28 cellular contexts compared by ENCODE assay signal in genomic region chr3:17771177-17772048, GRCh38. TPM values are rescaled to one million over a fixed set of nuclear protein-coding genes. Genes with fewer than 3 reads are reported as not detected.
DNase-seq lines count a peak whose midpoint lies in the region; ATAC-seq, FAIRE-seq and TF ChIP-seq lines count a peak whose summit lies in the region.
"Had no signal": no experiment of that assay in that cellular context is flagged by ENCODE, and none has a peak within 500 bp of the region (broad histone marks: within the 10 kb centered on the region; RNA-seq: fewer than 3 reads in every experiment).

No MANE protein-coding gene starts in this region.

- H3K4me2 ChIP-seq in K562 (ENCODE audit: insufficient read depth, low read length) (peak overlapping the region; percentile 42), mesenchymal stem cell (ENCODE audit: low read length, poor library complexity, severe bottlenecking) (no peak overlapping the region)

- FAIRE-seq in GM18507 (lab: Jason Lieb, UNC) (peak; percentile 48), K562 (lab: Jason Lieb, UNC) (peak; percentile 82)
- FAIRE-seq: G401.6, H54, pancreas had no signal

- H3K79me1 ChIP-seq in mesenchymal stem cell (replicated peaks; ENCODE audit: low read length, poor library complexity, severe bottlenecking) = no peaks in the 10 kb centered on the region

- H3K18ac ChIP-seq in mesenchymal stem cell (ENCODE audit: low read depth in 1 of 2, low read length in 2 of 2) = no peak overlapping the region

- peak overlapping the region; percentile 46 for H3K27ac ChIP-seq in K562 (ENCODE audit: extremely low read depth, low read depth, low read length)
- H3K27ac ChIP-seq in mesenchymal stem cell (ENCODE audit: low read length, poor library complexity, severe bottlenecking) = no peak overlapping the region
- no peak overlapping the region for H3K27ac ChIP-seq in testis
- H3K27ac ChIP-seq: pancreas, right atrium auricular region, tibial nerve had no signal

- TF ChIP-seq RAD21 in K562 (CRISPR knock-in tag; conservative IDR thresholded peaks at IDR 0.05 in 1 of 2, IDR thresholded peaks at IDR 0.05 in 1 of 2) = 0 out of 4 replicates have a peak, but pooled peaks have one; percentile 8 to 13

- no TSS peak for BruUV-seq in K562 (replicated peaks; lab: Mats Ljungman, UMichigan)

- no peak overlapping the region for H2BK15ac ChIP-seq in mesenchymal stem cell (ENCODE audit: low read depth, poor library complexity, severe bottlenecking)

- H2AFZ ChIP-seq in K562 (ENCODE audit: low read depth, low read length) = peak overlapping the region; percentile 21
- no peak overlapping the region for H2AFZ ChIP-seq in mesenchymal stem cell (ENCODE audit: low read depth, low read length)

- peaks cover 2% of the 10 kb centered on the region; the same call in 1 of the 2 replicates for H3K9me3 ChIP-seq in K562 (replicated peaks; ENCODE audit: control insufficient read depth, insufficient read depth, low read depth, low read length)
- no peaks in the 10 kb centered on the region for H3K9me3 ChIP-seq in mesenchymal stem cell (ENCODE audit: control insufficient read depth, low read length)
- H3K9me3 ChIP-seq in testis = no peaks in the 10 kb centered on the region
- H3K9me3 ChIP-seq: pancreas, right atrium auricular region had no signal

- H4K8ac ChIP-seq in mesenchymal stem cell (ENCODE audit: low read length) = no peak overlapping the region

- no peak overlapping the region for H2AK5ac ChIP-seq in mesenchymal stem cell (ENCODE audit: low read length, severe bottlenecking)

- CTCF ChIA-PET in K562 (lab: Yijun Ruan, JAX; ENCODE audit: low intra/inter-chr PET ratio) = no interaction called here

- H3K9ac ChIP-seq in K562 (ENCODE audit: insufficient read depth in 1 of 2, low read depth in 2 of 2, low read length in 2 of 2) (no peak overlapping the region), mesenchymal stem cell (ENCODE audit: low read length) (no peak overlapping the region)

- H3K23ac ChIP-seq in mesenchymal stem cell (ENCODE audit: low read length in 2 of 2) = no peak overlapping the region

- ATAC-seq in K562 = peak; percentile 94
- ATAC-seq: CD8-positive, alpha-beta T cell; natural killer cell; pancreas; Right ventricle myocardium inferior; stimulated activated naive CD8-positive, alpha-beta T cell treated with anti-CD3 and anti-CD28 coated beads, Interleukin-15, amount 100 ng/mL, for 72 hours had no signal

- POLR2A ChIA-PET in K562 (lab: Yijun Ruan, JAX) = no interaction called here

- TF ChIP-seq POLR2A in K562 (conservative IDR thresholded peaks at IDR 0.05) = no peak
- TF ChIP-seq POLR2A in testis (IDR thresholded peaks at IDR 0.05) = no peak

- in situ Hi-C loops in K562 (cut with MboI) = no loop called here

- DNase-seq in GM18507 (ENCODE audit: extremely low spot score, insufficient read length, low read depth) (no peak), NCI-H460 (ENCODE audit: extremely low read depth, low read depth) (peak; percentile 33), K562 (ENCODE audit: extremely low read depth in 1 of 4, low spot score in 3 of 4) (peak; percentile 45 to 89 (median 70)), mesenchymal stem cell (peak; percentile 7), testis (no peak), NCI-H2171 treated with DMSO at 0.1 percent for 48 hours (lab: John Stamatoyannopoulos, UW) (no peak), kidney tubule cell (ENCODE audit: low spot score) (no peak), DMS79 (lab: John Stamatoyannopoulos, UW) (no peak)
- DNase-seq: activated CD4-positive, alpha-beta memory T cell treated with anti-CD3 and anti-CD28 coated beads, Interleukin-2, amount 10 ng/mL, durations not matched to agents 7 days and 5 days; activated CD4-positive, CD25-positive, alpha-beta regulatory T cell; activated effector memory CD4-positive, alpha-beta T cell treated with Interleukin-2 at 50 U/mL for 16 hours; activated naive CD8-positive, alpha-beta T cell treated with anti-CD3 and anti-CD28 coated beads, Interleukin-2, amount 10 ng/mL, durations not matched to agents 7 days and 5 days; CD8-positive, alpha-beta T cell; DMS 273 treated with DMSO at 0.1 percent for 48 hours; islet precursor cell; natural killer cell; NCI-H1417; NCI-H2081; NCI-H345; NCI-H82; pancreas; stimulated activated CD4-positive, alpha-beta T cell treated with anti-CD3 and anti-CD28 coated beads, Interleukin-12 subunit alpha, Interleukin-12 subunit beta, amount 100 ng/mL, for 4 hours; stimulated activated naive CD8-positive, alpha-beta T cell treated with anti-CD3 and anti-CD28 coated beads, Interleukin-15, amount 100 ng/mL, for 72 hours had no signal

- H3K14ac ChIP-seq in mesenchymal stem cell (ENCODE audit: low read length in 2 of 2) = no peak overlapping the region

- H3K4me3 ChIP-seq in K562 (no peak overlapping the region), mesenchymal stem cell (ENCODE audit: insufficient read depth in 1 of 2, low read depth in 1 of 2, low read length in 2 of 2) (no peak overlapping the region), testis (no peak overlapping the region)
- H3K4me3 ChIP-seq: pancreas, right atrium auricular region, tibial nerve had no signal

- peak; percentile 84 for TF ChIP-seq EP300 in K562 (IDR thresholded peaks at IDR 0.05; ENCODE audit: low read length)

- no peak overlapping the region for H2BK12ac ChIP-seq in mesenchymal stem cell (ENCODE audit: low read length in 2 of 2)

- H3K36me3 ChIP-seq in K562 (ENCODE audit: control insufficient read depth, insufficient read depth, low read length) (no peaks in the 10 kb centered on the region), mesenchymal stem cell (ENCODE audit: control insufficient read depth in 1 of 2, insufficient read depth in 2 of 2, low read depth in 1 of 2, low read length in 2 of 2) (no peaks in the 10 kb centered on the region), testis (ENCODE audit: low read depth, missing control alignments) (no peaks in the 10 kb centered on the region)
- H3K36me3 ChIP-seq: pancreas, right atrium auricular region, tibial nerve had no signal

- H2BK120ac ChIP-seq in mesenchymal stem cell (ENCODE audit: low read depth, low read length) = no peak overlapping the region

- H2BK5ac ChIP-seq in mesenchymal stem cell (ENCODE audit: low read depth, low read length, poor library complexity, severe bottlenecking) = no peak overlapping the region

- H3K79me2 ChIP-seq in K562 (ENCODE audit: control insufficient read depth, insufficient read depth, low read length) = no peaks in the 10 kb centered on the region

- H3K9me1 ChIP-seq in K562 (ENCODE audit: control insufficient read depth, insufficient read depth, low read length) = no peaks in the 10 kb centered on the region

- no peak overlapping the region for H4K91ac ChIP-seq in mesenchymal stem cell (ENCODE audit: low read length)

- intact Hi-C loops in K562 (cut with micrococcal nuclease) = loop anchor here (2.0 kb wide), 1 partner anchor 29 kb away; the partner anchor contains the start of gene TBC1D5
- intact Hi-C loops in testis (cut with DNase I; ENCODE audit: low total_unique reads) = no loop called here

- WGBS in K562 (ENCODE audit: insufficient coverage, low coverage, missing lambda C conversion rate) = 10% methylated on average over 2 of the region's 2 CpGs
- WGBS in mesenchymal stem cell = no CpG with 5 or more reads among the region's 2 CpGs
- WGBS in testis, 2 donors = 79 to 85% methylated on average over 2 of the region's 2 CpGs

- no peak overlapping the region for H3K4ac ChIP-seq in mesenchymal stem cell (ENCODE audit: low read depth in 1 of 2, low read length in 2 of 2)

- H3K27me3 ChIP-seq in K562 (ENCODE audit: control insufficient read depth in 2 of 2, insufficient read depth in 2 of 2, low read length in 2 of 2) (no peaks in the 10 kb centered on the region), mesenchymal stem cell (ENCODE audit: control insufficient read depth in 1 of 2, insufficient read depth in 1 of 2, low read length in 2 of 2) (no peaks in the 10 kb centered on the region), testis (no peaks in the 10 kb centered on the region)
- H3K27me3 ChIP-seq: pancreas, right atrium auricular region, tibial nerve had no signal

- TF ChIP-seq CTCF in K562 (IDR thresholded peaks at IDR 0.05 in 2 of 3, conservative IDR thresholded peaks at IDR 0.05 in 1 of 3; ENCODE audit: insufficient read depth in 2 of 3, low read depth in 1 of 3, low read length in 3 of 3) = no peak
- no peak for TF ChIP-seq CTCF in testis (IDR thresholded peaks at IDR 0.05)

- H3K4me1 ChIP-seq in K562 (replicated peaks in 1 of 2; ENCODE audit: control insufficient read depth in 2 of 2, insufficient read depth in 2 of 2, low read length in 2 of 2) (peaks cover 0 to 23% of the 10 kb centered on the region in 2 experiments; a peak in 3 of 5 replicates), mesenchymal stem cell (ENCODE audit: control insufficient read depth, insufficient read depth, low read depth, low read length) (no peaks in the 10 kb centered on the region), testis (no peaks in the 10 kb centered on the region)
- H3K4me1 ChIP-seq: pancreas, right atrium auricular region had no signal

- H4K20me1 ChIP-seq in K562 (replicated peaks; ENCODE audit: control insufficient read depth, insufficient read depth, low read length) = no peaks in the 10 kb centered on the region

RNA-seq across cellular contexts. Expression of gene TBC1D5, which starts 29.0 kb away (rescaled TPM):
- 43.1 and 48.7 TPM in 2 replicates for total RNA-seq in NCI-H460 (2014; rRNA removed; shearing (Covaris generic))
- polyA plus RNA-seq in NCI-H460 (2014; cell fraction: nucleus; rRNA removed) = 9.2 and 24.4 TPM in 2 replicates
- total RNA-seq in K562 (2011; cell fraction: chromatin; rRNA removed; ENCODE audit: low replicate concordance) = 37.2 and 85.0 TPM in 2 replicates
- 19.2 and 21.7 TPM in 2 replicates for total RNA-seq in K562 (2011; cell fraction: nucleolus; rRNA removed)
- total RNA-seq in K562 (2011; cell fraction: nucleoplasm; rRNA removed) = 36.4 and 46.8 TPM in 2 replicates
- total RNA-seq in K562 (2014; rRNA removed) (26.5 and 27.0 TPM in 2 replicates), K562 (2014; rRNA removed; fragmentation: Illumina TruSeq; extraction: Trizol) (36.0 and 36.4 TPM in 2 replicates), K562 (2015; rRNA removed; fragmentation: Illumina TruSeq; extraction: Trizol) (36.6 and 38.1 TPM in 2 replicates), K562 (2021) (25.6 and 28.9 TPM in 2 replicates), testis (10 to 100 TPM; 95.4 to 98.1 TPM)
- polyA plus RNA-seq in K562 (2011; rRNA removed) (28.0 and 31.8 TPM in 2 replicates), K562 (2014; fragmentation: Illumina TruSeq; extraction: Trizol) (21.8 and 24.2 TPM in 2 replicates), K562 (2014; fragmentation: Nextera tagmentation; extraction: Ambion mirVana) (1 to 10 TPM; 2.9 to 5.1 TPM), K562 (2014; rRNA removed) (13.5 and 19.8 TPM in 2 replicates), testis (ENCODE audit: insufficient read depth, low read depth, low replicate concordance) (47.8 TPM)
- polyA plus RNA-seq in K562 (2011; cell fraction: cytosol; rRNA removed) = 16.9 and 21.2 TPM in 2 replicates
- 15.1 and 18.6 TPM in 2 replicates for polyA plus RNA-seq in K562 (2011; cell fraction: nucleus; rRNA removed)
- 15.9 and 23.7 TPM in 2 replicates for polyA plus RNA-seq in K562 (2012)
- polyA minus RNA-seq in K562 (2011; rRNA and poly(A)+ RNA removed) = 68.1 and 87.9 TPM in 2 replicates
- 33.6 and 38.9 TPM in 2 replicates for polyA minus RNA-seq in K562 (2011; cell fraction: cytosol; rRNA and poly(A)+ RNA removed)
- polyA minus RNA-seq in K562 (2011; cell fraction: nucleus; rRNA and poly(A)+ RNA removed) = 35.9 and 61.5 TPM in 2 replicates
- 32.4 TPM for polyA plus RNA-seq in mesenchymal stem cell (2013, experiment 1 of 2)
- polyA plus RNA-seq in mesenchymal stem cell (2013, experiment 2 of 2) = 29.1 TPM

Comparison
In these comparisons a context has a peak if more than half of its experiments do, and no peak if none do; other contexts are left out.
1. DNase-seq: peak in NCI-H460 (single experiment), K562 (4 of 4) and mesenchymal stem cell (single experiment); none in GM18507 (single experiment), testis (single experiment), NCI-H2171 treated with DMSO at 0.1 percent for 48 hours (single experiment), kidney tubule cell (single experiment) and DMS79 (single experiment).